ENCODE assay signal across 12 cellular contexts in genomic region chr10:44752451-44753441, GRCh38.
DNase-seq lines count a peak whose midpoint lies in the region; ATAC-seq and TF ChIP-seq lines count a peak whose summit lies in the region.
"Had no signal": no experiment of that assay in that cellular context is flagged by ENCODE, and none has a peak within 500 bp of the region (broad histone marks: within the 10 kb centered on the region; RNA-seq: fewer than 3 reads in every experiment).

No MANE protein-coding gene starts in this region.

- no peaks in the 10 kb centered on the region for H3K79me2 ChIP-seq in MM.1S (ENCODE audit: low read length)

- H3K27me3 ChIP-seq in rectal smooth muscle tissue (ENCODE audit: control insufficient read depth, insufficient read depth, low read length) (no peaks in the 10 kb centered on the region), MM.1S (replicated peaks; ENCODE audit: insufficient read depth, low read length) (no peaks in the 10 kb centered on the region)

- H3K9me3 ChIP-seq in MM.1S (replicated peaks; ENCODE audit: insufficient read depth, low read length): no peaks in the 10 kb centered on the region

- peaks cover 16% of the 10 kb centered on the region for H3K4me1 ChIP-seq in rectal smooth muscle tissue (ENCODE audit: control insufficient read depth, insufficient read depth, low read length)
- H3K4me1 ChIP-seq in MM.1S (ENCODE audit: low read length): no peaks in the 10 kb centered on the region

- no peak for TF ChIP-seq CTCF in epithelial cell of esophagus (IDR thresholded peaks at IDR 0.05; ENCODE audit: insufficient read depth, low read depth, low read length, missing control alignments)
- TF ChIP-seq CTCF in MM.1S (IDR thresholded peaks at IDR 0.05; ENCODE audit: low read length): no peak

- ATAC-seq in GM21367 (IDR thresholded peaks at IDR 0.05; ENCODE audit: unreplicated experiment) (no peak), left ventricle myocardium superior (no peak)

- no peaks in the 10 kb centered on the region for H4K20me1 ChIP-seq in MM.1S (ENCODE audit: insufficient read depth, low read length)

- no peaks in the 10 kb centered on the region for H3K9me2 ChIP-seq in MM.1S (replicated peaks; ENCODE audit: insufficient read depth, low read length)

- H3F3A ChIP-seq in MM.1S (ENCODE audit: insufficient read depth, low read length): no peaks in the 10 kb centered on the region

- H3K27ac ChIP-seq in rectal smooth muscle tissue (ENCODE audit: low read depth, low read length): peak overlapping the region; percentile 36
- H3K27ac ChIP-seq in MM.1S (ENCODE audit: low read length): no peak overlapping the region

- intact Hi-C loops in left ventricle myocardium superior (cut with micrococcal nuclease): no loop called here

- peak; percentile 85 for DNase-seq in Daoy (ENCODE audit: low read depth)
- peak; percentile 95 for DNase-seq in NCI-H446 treated with DMSO at 0.1 percent for 48 hours (lab: John Stamatoyannopoulos, UW)
- peak; percentile 75 for DNase-seq in epithelial cell of esophagus (ENCODE audit: low read depth)
- DNase-seq in NCI-H1417 treated with DMSO at 0.1 percent for 48 hours (lab: John Stamatoyannopoulos, UW): no peak
- DNase-seq in left ventricle myocardium superior: no peak
- DNase-seq in MM.1S: no peak
- DNase-seq: activated naive CD4-positive, alpha-beta T cell treated with anti-CD3 and anti-CD28 coated beads for 36 hours; GDM1; NCI-H2227 treated with DMSO at 0.1 percent for 48 hours; retina had no signal

- no peaks in the 10 kb centered on the region for H3K36me3 ChIP-seq in rectal smooth muscle tissue (ENCODE audit: control insufficient read depth, insufficient read depth, low read length)
- no peaks in the 10 kb centered on the region for H3K36me3 ChIP-seq in MM.1S (replicated peaks; ENCODE audit: insufficient read depth, low read length)

- H3K9ac ChIP-seq in rectal smooth muscle tissue (ENCODE audit: low read length) (no peak overlapping the region), MM.1S (ENCODE audit: low read length) (no peak overlapping the region)

- H3K4me3 ChIP-seq in epithelial cell of esophagus (ENCODE audit: low read length) (no peak overlapping the region), rectal smooth muscle tissue (ENCODE audit: low read length) (no peak overlapping the region), MM.1S (ENCODE audit: low read length) (no peak overlapping the region)

- H2AFZ ChIP-seq in MM.1S (ENCODE audit: low read length): no peak overlapping the region

- H3K4me2 ChIP-seq in MM.1S (ENCODE audit: low read depth, low read length): no peak overlapping the region

Comparison
In these comparisons a context has a peak if more than half of its experiments do, and no peak if none do; other contexts are left out.
1. DNase-seq: peak in Daoy (single experiment), NCI-H446 treated with DMSO at 0.1 percent for 48 hours (single experiment) and epithelial cell of esophagus (single experiment); none in NCI-H1417 treated with DMSO at 0.1 percent for 48 hours (single experiment), left ventricle myocardium superior (single experiment) and MM.1S (single experiment).